1 cellular context compared by ENCODE assay signal in the genomic region with DNA sequence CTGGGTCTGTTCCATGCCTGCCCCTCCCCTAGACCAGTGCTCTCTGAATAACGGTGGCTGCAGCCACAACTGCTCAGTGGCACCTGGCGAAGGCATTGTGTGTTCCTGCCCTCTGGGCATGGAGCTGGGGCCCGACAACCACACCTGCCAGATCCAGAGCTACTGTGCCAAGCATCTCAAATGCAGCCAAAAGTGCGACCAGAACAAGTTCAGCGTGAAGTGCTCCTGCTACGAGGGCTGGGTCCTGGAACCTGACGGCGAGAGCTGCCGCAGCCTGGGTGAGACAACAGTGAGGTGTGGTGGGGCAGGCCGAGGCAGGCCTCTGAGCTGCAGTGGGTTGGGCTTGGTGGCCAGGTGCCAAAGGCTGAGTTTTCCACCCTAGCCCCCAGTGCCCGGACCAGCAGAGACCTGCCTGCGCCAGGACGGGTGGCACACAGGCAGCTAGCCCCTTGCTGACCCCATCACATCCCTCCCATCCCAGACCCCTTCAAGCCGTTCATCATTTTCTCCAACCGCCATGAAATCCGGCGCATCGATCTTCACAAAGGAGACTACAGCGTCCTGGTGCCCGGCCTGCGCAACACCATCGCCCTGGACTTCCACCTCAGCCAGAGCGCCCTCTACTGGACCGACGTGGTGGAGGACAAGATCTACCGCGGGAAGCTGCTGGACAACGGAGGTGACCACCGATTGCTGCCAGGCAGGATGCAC.
TF ChIP-seq lines count a peak whose summit lies in the region.

No MANE protein-coding gene starts in this region.

TF ChIP-seq in H1, 55 proteins besides CTCF, POLR2A, EP300 and RAD21:
- TF ChIP-seq CBX5 (IDR thresholded peaks at IDR 0.05; ENCODE audit: low read depth, low read length), result no peak
- TF ChIP-seq SIN3A (conservative IDR thresholded peaks at IDR 0.05 in 1 of 2, IDR thresholded peaks at IDR 0.05 in 1 of 2; ENCODE audit: low read depth in 1 of 2, low read length in 2 of 2), result peak in 1 of 2 experiments; percentile 58; a peak in 1 of 4 replicates
- no peak for TF ChIP-seq CHD2 (IDR thresholded peaks at IDR 0.05; ENCODE audit: low read length)
- TF ChIP-seq JUN (IDR thresholded peaks at IDR 0.05; ENCODE audit: low read depth, low read length), result no peak
- no peak for TF ChIP-seq BACH1 (IDR thresholded peaks at IDR 0.05; ENCODE audit: low read length)
- no peak for TF ChIP-seq POU5F1 (IDR thresholded peaks at IDR 0.05; ENCODE audit: low read depth, low read length)
- TF ChIP-seq RNF2 (IDR thresholded peaks at IDR 0.05; ENCODE audit: borderline replicate concordance, low read depth, low read length, missing control alignments, poor library complexity, severe bottlenecking), result no peak
- TF ChIP-seq, protein P1, sequence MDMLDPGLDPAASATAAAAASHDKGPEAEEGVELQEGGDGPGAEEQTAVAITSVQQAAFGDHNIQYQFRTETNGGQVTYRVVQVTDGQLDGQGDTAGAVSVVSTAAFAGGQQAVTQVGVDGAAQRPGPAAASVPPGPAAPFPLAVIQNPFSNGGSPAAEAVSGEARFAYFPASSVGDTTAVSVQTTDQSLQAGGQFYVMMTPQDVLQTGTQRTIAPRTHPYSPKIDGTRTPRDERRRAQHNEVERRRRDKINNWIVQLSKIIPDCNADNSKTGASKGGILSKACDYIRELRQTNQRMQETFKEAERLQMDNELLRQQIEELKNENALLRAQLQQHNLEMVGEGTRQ (IDR thresholded peaks at IDR 0.05; ENCODE audit: low read length), result no peak
- TF ChIP-seq ZNF274 (IDR thresholded peaks at IDR 0.05; ENCODE audit: borderline replicate concordance, extremely low read depth, low read length), result no peak
- TF ChIP-seq KDM1A (IDR thresholded peaks at IDR 0.05; ENCODE audit: borderline replicate concordance, low read length), result no peak
- TF ChIP-seq CEBPB (IDR thresholded peaks at IDR 0.05; ENCODE audit: low read depth, low read length), result peak; percentile 74
- TF ChIP-seq TBP (IDR thresholded peaks at IDR 0.05; ENCODE audit: low read depth, low read length), result no peak
- TF ChIP-seq NANOG (IDR thresholded peaks at IDR 0.05; ENCODE audit: insufficient read depth, low read depth, low read length, poor library complexity, severe bottlenecking), result no peak
- no peak for TF ChIP-seq PHF8 (conservative IDR thresholded peaks at IDR 0.05; ENCODE audit: low read depth, low read length)
- no peak for TF ChIP-seq FOSL1 (IDR thresholded peaks at IDR 0.05; ENCODE audit: insufficient read depth, low read depth, low read length)
- no peak for TF ChIP-seq RFX5 (IDR thresholded peaks at IDR 0.05; ENCODE audit: borderline replicate concordance, low read depth, low read length)
- TF ChIP-seq, protein P2, sequence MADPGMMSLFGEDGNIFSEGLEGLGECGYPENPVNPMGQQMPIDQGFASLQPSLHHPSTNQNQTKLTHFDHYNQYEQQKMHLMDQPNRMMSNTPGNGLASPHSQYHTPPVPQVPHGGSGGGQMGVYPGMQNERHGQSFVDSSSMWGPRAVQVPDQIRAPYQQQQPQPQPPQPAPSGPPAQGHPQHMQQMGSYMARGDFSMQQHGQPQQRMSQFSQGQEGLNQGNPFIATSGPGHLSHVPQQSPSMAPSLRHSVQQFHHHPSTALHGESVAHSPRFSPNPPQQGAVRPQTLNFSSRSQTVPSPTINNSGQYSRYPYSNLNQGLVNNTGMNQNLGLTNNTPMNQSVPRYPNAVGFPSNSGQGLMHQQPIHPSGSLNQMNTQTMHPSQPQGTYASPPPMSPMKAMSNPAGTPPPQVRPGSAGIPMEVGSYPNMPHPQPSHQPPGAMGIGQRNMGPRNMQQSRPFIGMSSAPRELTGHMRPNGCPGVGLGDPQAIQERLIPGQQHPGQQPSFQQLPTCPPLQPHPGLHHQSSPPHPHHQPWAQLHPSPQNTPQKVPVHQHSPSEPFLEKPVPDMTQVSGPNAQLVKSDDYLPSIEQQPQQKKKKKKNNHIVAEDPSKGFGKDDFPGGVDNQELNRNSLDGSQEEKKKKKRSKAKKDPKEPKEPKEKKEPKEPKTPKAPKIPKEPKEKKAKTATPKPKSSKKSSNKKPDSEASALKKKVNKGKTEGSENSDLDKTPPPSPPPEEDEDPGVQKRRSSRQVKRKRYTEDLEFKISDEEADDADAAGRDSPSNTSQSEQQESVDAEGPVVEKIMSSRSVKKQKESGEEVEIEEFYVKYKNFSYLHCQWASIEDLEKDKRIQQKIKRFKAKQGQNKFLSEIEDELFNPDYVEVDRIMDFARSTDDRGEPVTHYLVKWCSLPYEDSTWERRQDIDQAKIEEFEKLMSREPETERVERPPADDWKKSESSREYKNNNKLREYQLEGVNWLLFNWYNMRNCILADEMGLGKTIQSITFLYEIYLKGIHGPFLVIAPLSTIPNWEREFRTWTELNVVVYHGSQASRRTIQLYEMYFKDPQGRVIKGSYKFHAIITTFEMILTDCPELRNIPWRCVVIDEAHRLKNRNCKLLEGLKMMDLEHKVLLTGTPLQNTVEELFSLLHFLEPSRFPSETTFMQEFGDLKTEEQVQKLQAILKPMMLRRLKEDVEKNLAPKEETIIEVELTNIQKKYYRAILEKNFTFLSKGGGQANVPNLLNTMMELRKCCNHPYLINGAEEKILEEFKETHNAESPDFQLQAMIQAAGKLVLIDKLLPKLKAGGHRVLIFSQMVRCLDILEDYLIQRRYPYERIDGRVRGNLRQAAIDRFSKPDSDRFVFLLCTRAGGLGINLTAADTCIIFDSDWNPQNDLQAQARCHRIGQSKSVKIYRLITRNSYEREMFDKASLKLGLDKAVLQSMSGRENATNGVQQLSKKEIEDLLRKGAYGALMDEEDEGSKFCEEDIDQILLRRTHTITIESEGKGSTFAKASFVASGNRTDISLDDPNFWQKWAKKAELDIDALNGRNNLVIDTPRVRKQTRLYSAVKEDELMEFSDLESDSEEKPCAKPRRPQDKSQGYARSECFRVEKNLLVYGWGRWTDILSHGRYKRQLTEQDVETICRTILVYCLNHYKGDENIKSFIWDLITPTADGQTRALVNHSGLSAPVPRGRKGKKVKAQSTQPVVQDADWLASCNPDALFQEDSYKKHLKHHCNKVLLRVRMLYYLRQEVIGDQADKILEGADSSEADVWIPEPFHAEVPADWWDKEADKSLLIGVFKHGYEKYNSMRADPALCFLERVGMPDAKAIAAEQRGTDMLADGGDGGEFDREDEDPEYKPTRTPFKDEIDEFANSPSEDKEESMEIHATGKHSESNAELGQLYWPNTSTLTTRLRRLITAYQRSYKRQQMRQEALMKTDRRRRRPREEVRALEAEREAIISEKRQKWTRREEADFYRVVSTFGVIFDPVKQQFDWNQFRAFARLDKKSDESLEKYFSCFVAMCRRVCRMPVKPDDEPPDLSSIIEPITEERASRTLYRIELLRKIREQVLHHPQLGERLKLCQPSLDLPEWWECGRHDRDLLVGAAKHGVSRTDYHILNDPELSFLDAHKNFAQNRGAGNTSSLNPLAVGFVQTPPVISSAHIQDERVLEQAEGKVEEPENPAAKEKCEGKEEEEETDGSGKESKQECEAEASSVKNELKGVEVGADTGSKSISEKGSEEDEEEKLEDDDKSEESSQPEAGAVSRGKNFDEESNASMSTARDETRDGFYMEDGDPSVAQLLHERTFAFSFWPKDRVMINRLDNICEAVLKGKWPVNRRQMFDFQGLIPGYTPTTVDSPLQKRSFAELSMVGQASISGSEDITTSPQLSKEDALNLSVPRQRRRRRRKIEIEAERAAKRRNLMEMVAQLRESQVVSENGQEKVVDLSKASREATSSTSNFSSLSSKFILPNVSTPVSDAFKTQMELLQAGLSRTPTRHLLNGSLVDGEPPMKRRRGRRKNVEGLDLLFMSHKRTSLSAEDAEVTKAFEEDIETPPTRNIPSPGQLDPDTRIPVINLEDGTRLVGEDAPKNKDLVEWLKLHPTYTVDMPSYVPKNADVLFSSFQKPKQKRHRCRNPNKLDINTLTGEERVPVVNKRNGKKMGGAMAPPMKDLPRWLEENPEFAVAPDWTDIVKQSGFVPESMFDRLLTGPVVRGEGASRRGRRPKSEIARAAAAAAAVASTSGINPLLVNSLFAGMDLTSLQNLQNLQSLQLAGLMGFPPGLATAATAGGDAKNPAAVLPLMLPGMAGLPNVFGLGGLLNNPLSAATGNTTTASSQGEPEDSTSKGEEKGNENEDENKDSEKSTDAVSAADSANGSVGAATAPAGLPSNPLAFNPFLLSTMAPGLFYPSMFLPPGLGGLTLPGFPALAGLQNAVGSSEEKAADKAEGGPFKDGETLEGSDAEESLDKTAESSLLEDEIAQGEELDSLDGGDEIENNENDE (IDR thresholded peaks at IDR 0.05; ENCODE audit: insufficient replicate concordance, low read length), result no peak
- TF ChIP-seq, protein P3, sequence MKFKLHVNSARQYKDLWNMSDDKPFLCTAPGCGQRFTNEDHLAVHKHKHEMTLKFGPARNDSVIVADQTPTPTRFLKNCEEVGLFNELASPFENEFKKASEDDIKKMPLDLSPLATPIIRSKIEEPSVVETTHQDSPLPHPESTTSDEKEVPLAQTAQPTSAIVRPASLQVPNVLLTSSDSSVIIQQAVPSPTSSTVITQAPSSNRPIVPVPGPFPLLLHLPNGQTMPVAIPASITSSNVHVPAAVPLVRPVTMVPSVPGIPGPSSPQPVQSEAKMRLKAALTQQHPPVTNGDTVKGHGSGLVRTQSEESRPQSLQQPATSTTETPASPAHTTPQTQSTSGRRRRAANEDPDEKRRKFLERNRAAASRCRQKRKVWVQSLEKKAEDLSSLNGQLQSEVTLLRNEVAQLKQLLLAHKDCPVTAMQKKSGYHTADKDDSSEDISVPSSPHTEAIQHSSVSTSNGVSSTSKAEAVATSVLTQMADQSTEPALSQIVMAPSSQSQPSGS (IDR thresholded peaks at IDR 0.05; ENCODE audit: low read length), result no peak
- no peak for TF ChIP-seq EZH2 (IDR thresholded peaks at IDR 0.05; ENCODE audit: low read depth, low read length, severe bottlenecking)
- TF ChIP-seq TEAD4 (IDR thresholded peaks at IDR 0.05; ENCODE audit: low read depth, low read length), result no peak
- no peak for TF ChIP-seq SUZ12 (IDR thresholded peaks at IDR 0.05; ENCODE audit: low read length)
- no peak for TF ChIP-seq SIRT6 (IDR thresholded peaks at IDR 0.05; ENCODE audit: low read length)
- no peak for TF ChIP-seq BCL11A (IDR thresholded peaks at IDR 0.05; ENCODE audit: low read depth in 2 of 2, low read length in 2 of 2)
- no peak for TF ChIP-seq CBX8 (IDR thresholded peaks at IDR 0.05; ENCODE audit: borderline replicate concordance, low read depth, low read length)
- no peak for TF ChIP-seq NRF1 (IDR thresholded peaks at IDR 0.05; ENCODE audit: low read depth, low read length)
- no peak for TF ChIP-seq YY1 (IDR thresholded peaks at IDR 0.05; ENCODE audit: low read depth, low read length)
- no peak for TF ChIP-seq RXRA (IDR thresholded peaks at IDR 0.05; ENCODE audit: insufficient read depth, low read depth, low read length)
- TF ChIP-seq, protein P4, sequence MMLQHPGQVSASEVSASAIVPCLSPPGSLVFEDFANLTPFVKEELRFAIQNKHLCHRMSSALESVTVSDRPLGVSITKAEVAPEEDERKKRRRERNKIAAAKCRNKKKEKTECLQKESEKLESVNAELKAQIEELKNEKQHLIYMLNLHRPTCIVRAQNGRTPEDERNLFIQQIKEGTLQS (IDR thresholded peaks at IDR 0.05; ENCODE audit: insufficient read depth, low read depth, low read length), result no peak
- 0 out of 2 replicates have a peak, but pooled peaks have one; percentile 40 for TF ChIP-seq CREB1 (IDR thresholded peaks at IDR 0.05)
- TF ChIP-seq RBBP5 (IDR thresholded peaks at IDR 0.05; ENCODE audit: borderline replicate concordance, low read depth, low read length), result no peak
- 0 out of 2 replicates have a peak, but pooled peaks have one; percentile 9 for TF ChIP-seq JUND (IDR thresholded peaks at IDR 0.05; ENCODE audit: low read length)
- TF ChIP-seq KDM4A (IDR thresholded peaks at IDR 0.05; ENCODE audit: low read depth, low read length, severe bottlenecking), result no peak
- no peak for TF ChIP-seq TCF12 (IDR thresholded peaks at IDR 0.05; ENCODE audit: low read depth, low read length)
